In the genomic region with DNA sequence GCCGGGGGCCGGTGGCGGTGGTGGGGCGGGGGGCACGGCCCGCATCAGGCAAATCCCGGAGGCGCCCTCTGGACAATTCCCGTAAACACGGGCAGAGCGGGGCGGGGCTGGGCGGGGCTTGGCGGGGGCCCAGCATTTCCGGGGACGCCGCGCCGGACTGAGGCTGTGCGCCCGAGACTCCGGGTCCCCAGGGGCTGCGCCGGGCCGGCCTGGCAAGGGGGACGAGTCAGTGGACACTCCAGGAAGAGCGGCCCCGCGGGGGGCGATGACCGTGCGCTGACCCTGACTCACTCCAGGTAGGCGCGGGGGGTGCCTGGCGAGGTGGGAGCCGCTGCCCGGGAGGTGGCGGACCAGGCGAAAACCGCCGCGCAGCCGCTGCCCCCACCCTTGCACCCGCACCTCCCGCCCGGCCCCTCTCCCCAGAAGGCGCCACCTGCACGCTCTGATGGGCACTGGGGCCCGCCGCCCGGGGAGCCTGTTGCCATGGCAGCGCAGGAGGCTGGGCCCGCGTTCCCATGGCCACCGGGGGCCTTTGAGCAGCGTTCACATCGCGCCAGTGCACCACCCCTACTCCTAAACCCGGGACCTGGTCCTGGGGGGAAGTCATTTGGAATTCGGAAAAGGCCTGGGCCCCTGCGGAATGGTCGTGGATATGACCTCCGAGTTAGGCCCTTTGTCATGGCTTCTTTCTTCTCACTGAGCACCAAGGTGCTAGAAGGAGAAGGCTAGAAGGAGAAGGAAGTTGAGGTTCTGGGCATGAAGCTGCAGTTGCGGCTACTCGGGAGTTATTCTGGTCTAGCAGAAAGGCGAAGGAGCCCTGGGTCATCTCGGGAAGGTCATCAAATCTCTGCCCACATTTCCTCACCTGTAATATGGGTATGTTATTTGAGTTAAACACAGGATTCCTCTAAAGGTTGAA, we compare ENCODE assay signal across 1 cellular context.
TF ChIP-seq lines count a peak whose summit lies in the region.

No MANE protein-coding gene starts in this region.

TF ChIP-seq in K562, 482 proteins besides CTCF, POLR2A, EP300 and RAD21 (continued from another document and continues in another):
- TF ChIP-seq, protein P1, sequence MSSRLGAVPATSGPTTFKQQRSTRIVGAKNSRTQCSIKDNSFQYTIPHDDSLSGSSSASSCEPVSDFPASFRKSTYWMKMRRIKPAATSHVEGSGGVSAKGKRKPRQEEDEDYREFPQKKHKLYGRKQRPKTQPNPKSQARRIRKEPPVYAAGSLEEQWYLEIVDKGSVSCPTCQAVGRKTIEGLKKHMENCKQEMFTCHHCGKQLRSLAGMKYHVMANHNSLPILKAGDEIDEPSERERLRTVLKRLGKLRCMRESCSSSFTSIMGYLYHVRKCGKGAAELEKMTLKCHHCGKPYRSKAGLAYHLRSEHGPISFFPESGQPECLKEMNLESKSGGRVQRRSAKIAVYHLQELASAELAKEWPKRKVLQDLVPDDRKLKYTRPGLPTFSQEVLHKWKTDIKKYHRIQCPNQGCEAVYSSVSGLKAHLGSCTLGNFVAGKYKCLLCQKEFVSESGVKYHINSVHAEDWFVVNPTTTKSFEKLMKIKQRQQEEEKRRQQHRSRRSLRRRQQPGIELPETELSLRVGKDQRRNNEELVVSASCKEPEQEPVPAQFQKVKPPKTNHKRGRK (tag; IDR thresholded peaks at IDR 0.05), result no peak
- TF ChIP-seq ZNF324 (CRISPR knock-in tag; IDR thresholded peaks at IDR 0.05) (no peak), LEF1 (IDR thresholded peaks at IDR 0.05) (no peak), NR2C2 (CRISPR knock-in tag; IDR thresholded peaks at IDR 0.05) (no peak), NR2C2 (tag; IDR thresholded peaks at IDR 0.05) (no peak), TARDBP (IDR thresholded peaks at IDR 0.05) (no peak), YBX1 (IDR thresholded peaks at IDR 0.05) (no peak), ZNF23 (CRISPR knock-in tag; IDR thresholded peaks at IDR 0.05) (no peak), POLR2G (IDR thresholded peaks at IDR 0.05; ENCODE audit: low read depth, low read length) (peak; percentile 80), BMI1 (IDR thresholded peaks at IDR 0.05; ENCODE audit: low read length) (peak; percentile 87), FOXK2 (conservative IDR thresholded peaks at IDR 0.05 in 1 of 2, IDR thresholded peaks at IDR 0.05 in 1 of 2; ENCODE audit: low read depth in 2 of 2) (peak; percentile 57 to 60), TSC22D4 (tag; IDR thresholded peaks at IDR 0.05) (no peak), ZNF444 (CRISPR knock-in tag; IDR thresholded peaks at IDR 0.05) (no peak), NELFE (IDR thresholded peaks at IDR 0.05; ENCODE audit: insufficient read depth, insufficient read length) (no peak), YY1 (IDR thresholded peaks at IDR 0.05; ENCODE audit: borderline replicate concordance in 1 of 3, control insufficient read depth in 1 of 3, extremely low read depth in 1 of 3, insufficient read depth in 3 of 3, insufficient read length in 1 of 3, insufficient replicate concordance in 2 of 3, low read depth in 1 of 3, low read length in 2 of 3) (peak in 1 of 3 experiments; percentile 13), POLR3G (IDR thresholded peaks at IDR 0.05; ENCODE audit: extremely low read depth, insufficient read length, insufficient replicate concordance) (no peak), KHSRP (IDR thresholded peaks at IDR 0.05) (no peak), KLF1 (tag; IDR thresholded peaks at IDR 0.05) (no peak), ADNP (tag; IDR thresholded peaks at IDR 0.05) (no peak), POLR2AphosphoS2 (IDR thresholded peaks at IDR 0.05; ENCODE audit: low read length) (no peak), RBM22 (IDR thresholded peaks at IDR 0.05; ENCODE audit: low read depth, low read length, poor library complexity, severe bottlenecking) (peak; percentile 99), CCNT2 (IDR thresholded peaks at IDR 0.05; ENCODE audit: borderline replicate concordance, extremely low read depth, insufficient read length, low read depth, low read length) (peak; percentile 52), DDX20 (tag; IDR thresholded peaks at IDR 0.05; ENCODE audit: low read depth) (no peak), ETV1 (tag; conservative IDR thresholded peaks at IDR 0.05; ENCODE audit: low read depth) (no peak), HEY1 (CRISPR knock-in tag; IDR thresholded peaks at IDR 0.05; ENCODE audit: borderline replicate concordance) (no peak), FOSL1 (tag; conservative IDR thresholded peaks at IDR 0.05) (no peak), CBX1 (IDR thresholded peaks at IDR 0.05; ENCODE audit: low read depth) (no peak), ZNF140 (CRISPR knock-in tag; IDR thresholded peaks at IDR 0.05) (no peak), TEAD1 (CRISPR knock-in tag; IDR thresholded peaks at IDR 0.05) (no peak; a peak in 1 of 4 replicates), SRSF1 (IDR thresholded peaks at IDR 0.05; ENCODE audit: low read depth, low read length) (no peak)
- TF ChIP-seq, protein P2, sequence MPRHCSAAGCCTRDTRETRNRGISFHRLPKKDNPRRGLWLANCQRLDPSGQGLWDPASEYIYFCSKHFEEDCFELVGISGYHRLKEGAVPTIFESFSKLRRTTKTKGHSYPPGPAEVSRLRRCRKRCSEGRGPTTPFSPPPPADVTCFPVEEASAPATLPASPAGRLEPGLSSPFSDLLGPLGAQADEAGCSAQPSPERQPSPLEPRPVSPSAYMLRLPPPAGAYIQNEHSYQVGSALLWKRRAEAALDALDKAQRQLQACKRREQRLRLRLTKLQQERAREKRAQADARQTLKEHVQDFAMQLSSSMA (CRISPR knock-in tag; IDR thresholded peaks at IDR 0.05), result no peak
- TF ChIP-seq, protein P3, sequence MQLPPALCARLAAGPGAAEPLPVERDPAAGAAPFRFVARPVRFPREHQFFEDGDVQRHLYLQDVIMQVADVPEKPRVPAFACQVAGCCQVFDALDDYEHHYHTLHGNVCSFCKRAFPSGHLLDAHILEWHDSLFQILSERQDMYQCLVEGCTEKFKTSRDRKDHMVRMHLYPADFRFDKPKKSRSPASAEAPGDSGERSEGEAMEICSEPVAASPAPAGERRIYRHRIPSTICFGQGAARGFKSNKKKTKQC (CRISPR knock-in tag; IDR thresholded peaks at IDR 0.05), result no peak
- TF ChIP-seq, protein P4, sequence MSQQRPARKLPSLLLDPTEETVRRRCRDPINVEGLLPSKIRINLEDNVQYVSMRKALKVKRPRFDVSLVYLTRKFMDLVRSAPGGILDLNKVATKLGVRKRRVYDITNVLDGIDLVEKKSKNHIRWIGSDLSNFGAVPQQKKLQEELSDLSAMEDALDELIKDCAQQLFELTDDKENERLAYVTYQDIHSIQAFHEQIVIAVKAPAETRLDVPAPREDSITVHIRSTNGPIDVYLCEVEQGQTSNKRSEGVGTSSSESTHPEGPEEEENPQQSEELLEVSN (IDR thresholded peaks at IDR 0.05; ENCODE audit: borderline replicate concordance in 1 of 2, extremely low read depth in 1 of 2, insufficient read depth in 1 of 2, insufficient read length in 1 of 2, low read depth in 1 of 2, low read length in 1 of 2, poor library complexity in 1 of 2, severe bottlenecking in 1 of 2), result no peak
- TF ChIP-seq, protein P5, sequence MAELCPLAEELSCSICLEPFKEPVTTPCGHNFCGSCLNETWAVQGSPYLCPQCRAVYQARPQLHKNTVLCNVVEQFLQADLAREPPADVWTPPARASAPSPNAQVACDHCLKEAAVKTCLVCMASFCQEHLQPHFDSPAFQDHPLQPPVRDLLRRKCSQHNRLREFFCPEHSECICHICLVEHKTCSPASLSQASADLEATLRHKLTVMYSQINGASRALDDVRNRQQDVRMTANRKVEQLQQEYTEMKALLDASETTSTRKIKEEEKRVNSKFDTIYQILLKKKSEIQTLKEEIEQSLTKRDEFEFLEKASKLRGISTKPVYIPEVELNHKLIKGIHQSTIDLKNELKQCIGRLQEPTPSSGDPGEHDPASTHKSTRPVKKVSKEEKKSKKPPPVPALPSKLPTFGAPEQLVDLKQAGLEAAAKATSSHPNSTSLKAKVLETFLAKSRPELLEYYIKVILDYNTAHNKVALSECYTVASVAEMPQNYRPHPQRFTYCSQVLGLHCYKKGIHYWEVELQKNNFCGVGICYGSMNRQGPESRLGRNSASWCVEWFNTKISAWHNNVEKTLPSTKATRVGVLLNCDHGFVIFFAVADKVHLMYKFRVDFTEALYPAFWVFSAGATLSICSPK (IDR thresholded peaks at IDR 0.05; ENCODE audit: borderline replicate concordance), result no peak
- TF ChIP-seq, protein P6, sequence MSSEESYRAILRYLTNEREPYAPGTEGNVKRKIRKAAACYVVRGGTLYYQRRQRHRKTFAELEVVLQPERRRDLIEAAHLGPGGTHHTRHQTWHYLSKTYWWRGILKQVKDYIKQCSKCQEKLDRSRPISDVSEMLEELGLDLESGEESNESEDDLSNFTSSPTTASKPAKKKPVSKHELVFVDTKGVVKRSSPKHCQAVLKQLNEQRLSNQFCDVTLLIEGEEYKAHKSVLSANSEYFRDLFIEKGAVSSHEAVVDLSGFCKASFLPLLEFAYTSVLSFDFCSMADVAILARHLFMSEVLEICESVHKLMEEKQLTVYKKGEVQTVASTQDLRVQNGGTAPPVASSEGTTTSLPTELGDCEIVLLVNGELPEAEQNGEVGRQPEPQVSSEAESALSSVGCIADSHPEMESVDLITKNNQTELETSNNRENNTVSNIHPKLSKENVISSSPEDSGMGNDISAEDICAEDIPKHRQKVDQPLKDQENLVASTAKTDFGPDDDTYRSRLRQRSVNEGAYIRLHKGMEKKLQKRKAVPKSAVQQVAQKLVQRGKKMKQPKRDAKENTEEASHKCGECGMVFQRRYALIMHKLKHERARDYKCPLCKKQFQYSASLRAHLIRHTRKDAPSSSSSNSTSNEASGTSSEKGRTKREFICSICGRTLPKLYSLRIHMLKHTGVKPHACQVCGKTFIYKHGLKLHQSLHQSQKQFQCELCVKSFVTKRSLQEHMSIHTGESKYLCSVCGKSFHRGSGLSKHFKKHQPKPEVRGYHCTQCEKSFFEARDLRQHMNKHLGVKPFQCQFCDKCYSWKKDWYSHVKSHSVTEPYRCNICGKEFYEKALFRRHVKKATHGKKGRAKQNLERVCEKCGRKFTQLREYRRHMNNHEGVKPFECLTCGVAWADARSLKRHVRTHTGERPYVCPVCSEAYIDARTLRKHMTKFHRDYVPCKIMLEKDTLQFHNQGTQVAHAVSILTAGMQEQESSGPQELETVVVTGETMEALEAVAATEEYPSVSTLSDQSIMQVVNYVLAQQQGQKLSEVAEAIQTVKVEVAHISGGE (CRISPR knock-in tag; IDR thresholded peaks at IDR 0.05), result peak; percentile 58 to 90 (median 65); a peak in 4 of 6 replicates
- TF ChIP-seq, protein P7, sequence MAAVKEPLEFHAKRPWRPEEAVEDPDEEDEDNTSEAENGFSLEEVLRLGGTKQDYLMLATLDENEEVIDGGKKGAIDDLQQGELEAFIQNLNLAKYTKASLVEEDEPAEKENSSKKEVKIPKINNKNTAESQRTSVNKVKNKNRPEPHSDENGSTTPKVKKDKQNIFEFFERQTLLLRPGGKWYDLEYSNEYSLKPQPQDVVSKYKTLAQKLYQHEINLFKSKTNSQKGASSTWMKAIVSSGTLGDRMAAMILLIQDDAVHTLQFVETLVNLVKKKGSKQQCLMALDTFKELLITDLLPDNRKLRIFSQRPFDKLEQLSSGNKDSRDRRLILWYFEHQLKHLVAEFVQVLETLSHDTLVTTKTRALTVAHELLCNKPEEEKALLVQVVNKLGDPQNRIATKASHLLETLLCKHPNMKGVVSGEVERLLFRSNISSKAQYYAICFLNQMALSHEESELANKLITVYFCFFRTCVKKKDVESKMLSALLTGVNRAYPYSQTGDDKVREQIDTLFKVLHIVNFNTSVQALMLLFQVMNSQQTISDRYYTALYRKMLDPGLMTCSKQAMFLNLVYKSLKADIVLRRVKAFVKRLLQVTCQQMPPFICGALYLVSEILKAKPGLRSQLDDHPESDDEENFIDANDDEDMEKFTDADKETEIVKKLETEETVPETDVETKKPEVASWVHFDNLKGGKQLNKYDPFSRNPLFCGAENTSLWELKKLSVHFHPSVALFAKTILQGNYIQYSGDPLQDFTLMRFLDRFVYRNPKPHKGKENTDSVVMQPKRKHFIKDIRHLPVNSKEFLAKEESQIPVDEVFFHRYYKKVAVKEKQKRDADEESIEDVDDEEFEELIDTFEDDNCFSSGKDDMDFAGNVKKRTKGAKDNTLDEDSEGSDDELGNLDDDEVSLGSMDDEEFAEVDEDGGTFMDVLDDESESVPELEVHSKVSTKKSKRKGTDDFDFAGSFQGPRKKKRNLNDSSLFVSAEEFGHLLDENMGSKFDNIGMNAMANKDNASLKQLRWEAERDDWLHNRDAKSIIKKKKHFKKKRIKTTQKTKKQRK (IDR thresholded peaks at IDR 0.05; ENCODE audit: borderline replicate concordance, low read depth, low read length), result no peak
- TF ChIP-seq, protein P8, sequence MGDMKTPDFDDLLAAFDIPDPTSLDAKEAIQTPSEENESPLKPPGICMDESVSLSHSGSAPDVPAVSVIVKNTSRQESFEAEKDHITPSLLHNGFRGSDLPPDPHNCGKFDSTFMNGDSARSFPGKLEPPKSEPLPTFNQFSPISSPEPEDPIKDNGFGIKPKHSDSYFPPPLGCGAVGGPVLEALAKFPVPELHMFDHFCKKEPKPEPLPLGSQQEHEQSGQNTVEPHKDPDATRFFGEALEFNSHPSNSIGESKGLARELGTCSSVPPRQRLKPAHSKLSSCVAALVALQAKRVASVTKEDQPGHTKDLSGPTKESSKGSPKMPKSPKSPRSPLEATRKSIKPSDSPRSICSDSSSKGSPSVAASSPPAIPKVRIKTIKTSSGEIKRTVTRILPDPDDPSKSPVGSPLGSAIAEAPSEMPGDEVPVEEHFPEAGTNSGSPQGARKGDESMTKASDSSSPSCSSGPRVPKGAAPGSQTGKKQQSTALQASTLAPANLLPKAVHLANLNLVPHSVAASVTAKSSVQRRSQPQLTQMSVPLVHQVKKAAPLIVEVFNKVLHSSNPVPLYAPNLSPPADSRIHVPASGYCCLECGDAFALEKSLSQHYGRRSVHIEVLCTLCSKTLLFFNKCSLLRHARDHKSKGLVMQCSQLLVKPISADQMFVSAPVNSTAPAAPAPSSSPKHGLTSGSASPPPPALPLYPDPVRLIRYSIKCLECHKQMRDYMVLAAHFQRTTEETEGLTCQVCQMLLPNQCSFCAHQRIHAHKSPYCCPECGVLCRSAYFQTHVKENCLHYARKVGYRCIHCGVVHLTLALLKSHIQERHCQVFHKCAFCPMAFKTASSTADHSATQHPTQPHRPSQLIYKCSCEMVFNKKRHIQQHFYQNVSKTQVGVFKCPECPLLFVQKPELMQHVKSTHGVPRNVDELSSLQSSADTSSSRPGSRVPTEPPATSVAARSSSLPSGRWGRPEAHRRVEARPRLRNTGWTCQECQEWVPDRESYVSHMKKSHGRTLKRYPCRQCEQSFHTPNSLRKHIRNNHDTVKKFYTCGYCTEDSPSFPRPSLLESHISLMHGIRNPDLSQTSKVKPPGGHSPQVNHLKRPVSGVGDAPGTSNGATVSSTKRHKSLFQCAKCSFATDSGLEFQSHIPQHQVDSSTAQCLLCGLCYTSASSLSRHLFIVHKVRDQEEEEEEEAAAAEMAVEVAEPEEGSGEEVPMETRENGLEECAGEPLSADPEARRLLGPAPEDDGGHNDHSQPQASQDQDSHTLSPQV (IDR thresholded peaks at IDR 0.05), result no peak
- TF ChIP-seq, protein P9, sequence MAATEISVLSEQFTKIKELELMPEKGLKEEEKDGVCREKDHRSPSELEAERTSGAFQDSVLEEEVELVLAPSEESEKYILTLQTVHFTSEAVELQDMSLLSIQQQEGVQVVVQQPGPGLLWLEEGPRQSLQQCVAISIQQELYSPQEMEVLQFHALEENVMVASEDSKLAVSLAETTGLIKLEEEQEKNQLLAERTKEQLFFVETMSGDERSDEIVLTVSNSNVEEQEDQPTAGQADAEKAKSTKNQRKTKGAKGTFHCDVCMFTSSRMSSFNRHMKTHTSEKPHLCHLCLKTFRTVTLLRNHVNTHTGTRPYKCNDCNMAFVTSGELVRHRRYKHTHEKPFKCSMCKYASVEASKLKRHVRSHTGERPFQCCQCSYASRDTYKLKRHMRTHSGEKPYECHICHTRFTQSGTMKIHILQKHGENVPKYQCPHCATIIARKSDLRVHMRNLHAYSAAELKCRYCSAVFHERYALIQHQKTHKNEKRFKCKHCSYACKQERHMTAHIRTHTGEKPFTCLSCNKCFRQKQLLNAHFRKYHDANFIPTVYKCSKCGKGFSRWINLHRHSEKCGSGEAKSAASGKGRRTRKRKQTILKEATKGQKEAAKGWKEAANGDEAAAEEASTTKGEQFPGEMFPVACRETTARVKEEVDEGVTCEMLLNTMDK (IDR thresholded peaks at IDR 0.05; ENCODE audit: borderline replicate concordance, insufficient read depth, low read depth, low read length, poor library complexity, severe bottlenecking), result peak; percentile 44
